In genomic region chr17:77400445-77400870, GRCh38 we compare ENCODE assay signal across 8 cellular contexts.
A peak's percentile ranks its signal among the peaks of the same experiment; 100 is the strongest.
DNase-seq lines count a peak whose midpoint lies in the region; ATAC-seq, FAIRE-seq and TF ChIP-seq lines count a peak whose summit lies in the region.

No MANE protein-coding gene starts in this region.

- intact Hi-C loops in OCI-LY7 (cut with micrococcal nuclease; ENCODE audit: unreplicated experiment): loop anchor here (1.0 to 10.0 kb wide), 5 partner anchors 29 to 256 kb away; partner anchors contain the start of gene SEC14L1
- intact Hi-C loops in left cardiac atrium (cut with DNase I): no loop called here

- no peaks in the 10 kb centered on the region for H3K27me3 Mint-ChIP-seq in activated T-helper 17 cell treated with anti-CD3 and anti-CD28 coated beads, Interleukin-2, amount 50 U/mL, for 72 hours

- peak; percentile 99 for TF ChIP-seq CTCF in OCI-LY7 (conservative IDR thresholded peaks at IDR 0.05; ENCODE audit: low read length)

- peak overlapping the region; percentile 62; the same call in 1 of the 2 replicates for H2AFZ ChIP-seq in OCI-LY7 (ENCODE audit: low read length)

- no peaks in the 10 kb centered on the region for H3K9me3 Mint-ChIP-seq in activated T-helper 17 cell treated with anti-CD3 and anti-CD28 coated beads, Interleukin-2, amount 50 U/mL, for 72 hours

- peak overlapping the region; percentile 87 for H3K4me3 Mint-ChIP-seq in activated T-helper 17 cell treated with anti-CD3 and anti-CD28 coated beads, Interleukin-2, amount 50 U/mL, for 72 hours

- FAIRE-seq in GM18507 (lab: Jason Lieb, UNC): peak; percentile 87

- DNase-seq in GM18507 (ENCODE audit: extremely low spot score, insufficient read length, low read depth): no peak
- peak; percentile 91 for DNase-seq in OCI-LY7 (ENCODE audit: low spot score)
- DNase-seq in left cardiac atrium: no peak
- peak; percentile 77 to 78 for DNase-seq in stimulated activated CD4-positive, alpha-beta T cell treated with anti-CD3 and anti-CD28 coated beads, Interleukin-2, amount 100 ng/mL, for 48 hours
- DNase-seq in NCI-H2081 treated with DMSO at 0.1 percent for 48 hours (lab: John Stamatoyannopoulos, UW): no peak

- peaks cover 18% of the 10 kb centered on the region; the same call in 1 of the 2 replicates for H3K79me2 ChIP-seq in OCI-LY7 (ENCODE audit: insufficient read depth, low read depth, low read length)

- peak overlapping the region; percentile 62 for H3K27ac ChIP-seq in OCI-LY7 (ENCODE audit: low read depth, low read length, poor library complexity, severe bottlenecking)

- H3K36me3 Mint-ChIP-seq in activated T-helper 17 cell treated with anti-CD3 and anti-CD28 coated beads, Interleukin-2, amount 50 U/mL, for 72 hours (ENCODE audit: low read depth): peaks cover 43% of the 10 kb centered on the region

- peak overlapping the region; percentile 96 for H3K27ac Mint-ChIP-seq in activated T-helper 17 cell treated with anti-CD3 and anti-CD28 coated beads, Interleukin-2, amount 50 U/mL, for 72 hours

- POLR2A ChIA-PET in OCI-LY7 (lab: Charles Lee): interaction anchor here (0.8 to 3.2 kb wide), 15 partner anchors 10 to 94 kb away, joined by 3 to 16 read pairs (median 4); no protein-coding TSS in a partner anchor

- peak; percentile 78 for ATAC-seq in activated T-helper 17 cell treated with anti-CD3 and anti-CD28 coated beads, Interleukin-2, amount 50 U/mL, for 72 hours (replicated peaks)
- ATAC-seq in left cardiac atrium: peak; percentile 47 to 58
- ATAC-seq in HG03139 (IDR thresholded peaks at IDR 0.05; ENCODE audit: unreplicated experiment): no peak
- no peak for ATAC-seq in GM19452 (IDR thresholded peaks at IDR 0.05; ENCODE audit: unreplicated experiment)

- H3K4me1 ChIP-seq in OCI-LY7 (ENCODE audit: insufficient read depth, low read length, poor library complexity, severe bottlenecking): peaks cover 63% of the 10 kb centered on the region

- peak overlapping the region; percentile 61 for H3K4me2 ChIP-seq in OCI-LY7 (ENCODE audit: low read length)

- CTCF ChIA-PET in OCI-LY7 (lab: Charles Lee; ENCODE audit: unreplicated experiment): interaction anchor here (0.5 to 2.6 kb wide), 20 partner anchors 9 to 218 kb away, joined by 3 to 33 read pairs (median 4); no protein-coding TSS in a partner anchor

- H3K4me1 Mint-ChIP-seq in activated T-helper 17 cell treated with anti-CD3 and anti-CD28 coated beads, Interleukin-2, amount 50 U/mL, for 72 hours: peaks cover 61% of the 10 kb centered on the region

- H3K9me2 ChIP-seq in OCI-LY7 (ENCODE audit: insufficient read depth, low read length): no peaks in the 10 kb centered on the region

- no peaks in the 10 kb centered on the region for H4K20me1 ChIP-seq in OCI-LY7 (ENCODE audit: insufficient read depth, low read length)

- peak overlapping the region; percentile 30 for H3K4me3 ChIP-seq in OCI-LY7 (ENCODE audit: low read depth, low read length, poor library complexity, severe bottlenecking)

- no peaks in the 10 kb centered on the region for H3K9me3 ChIP-seq in OCI-LY7 (ENCODE audit: low read length)

- H3K36me3 ChIP-seq in OCI-LY7 (ENCODE audit: insufficient read depth, low read length): peaks cover 5% of the 10 kb centered on the region; the same call in 1 of the 2 replicates

- BruUV-seq in OCI-LY7 (replicated peaks; lab: Mats Ljungman, UMichigan): no TSS peak

Comparison
In these comparisons a context has a peak if more than half of its experiments do, and no peak if none do; other contexts are left out.
1. DNase-seq: peak in OCI-LY7 (single experiment) and stimulated activated CD4-positive, alpha-beta T cell treated with anti-CD3 and anti-CD28 coated beads, Interleukin-2, amount 100 ng/mL, for 48 hours (2 of 2); none in GM18507 (single experiment), left cardiac atrium (single experiment) and NCI-H2081 treated with DMSO at 0.1 percent for 48 hours (single experiment).
2. ATAC-seq: peak in activated T-helper 17 cell treated with anti-CD3 and anti-CD28 coated beads, Interleukin-2, amount 50 U/mL, for 72 hours (single experiment) and left cardiac atrium (2 of 2); none in HG03139 (single experiment) and GM19452 (single experiment).